In genomic region chr1:67162954-67163353, GRCh38 we compare ENCODE assay signal across 9 cellular contexts. TPM values are rescaled to one million over a fixed set of nuclear protein-coding genes. Genes with fewer than 3 reads are reported as not detected.
DNase-seq lines count a peak whose midpoint lies in the region; ATAC-seq, FAIRE-seq and TF ChIP-seq lines count a peak whose summit lies in the region.
"Had no signal": no experiment of that assay in that cellular context is flagged by ENCODE, and none has a peak within 500 bp of the region (broad histone marks: within the 10 kb centered on the region; RNA-seq: fewer than 3 reads in every experiment).

No MANE protein-coding gene starts in this region.

- peak; percentile 97 for ATAC-seq in PC-3
- no peak for ATAC-seq in GM21526 (IDR thresholded peaks at IDR 0.05; ENCODE audit: low FRiP score, unreplicated experiment)

- H3K79me2 ChIP-seq in GM23248 (ENCODE audit: insufficient read depth) (no peaks in the 10 kb centered on the region), PC-3 (ENCODE audit: low read length) (no peaks in the 10 kb centered on the region), endothelial cell of umbilical vein (ENCODE audit: control insufficient read depth, insufficient read depth, low read length) (no peaks in the 10 kb centered on the region)

- WGBS in GM23248 (ENCODE audit: low coverage in 1 of 2, low lambda C conversion rate in 2 of 2, missing lambda C conversion rate in 2 of 2), 2 experiments, result 58 to 67% methylated on average over 2 of the region's 2 CpGs
- WGBS in lower leg skin, 2 donors, result 75 to 85% methylated on average over 2 of the region's 2 CpGs

- H3K9me2 ChIP-seq in GM23248 (ENCODE audit: insufficient read depth), result no peaks in the 10 kb centered on the region
- no peaks in the 10 kb centered on the region for H3K9me2 ChIP-seq in PC-3 (replicated peaks; ENCODE audit: low read length)

- no peak overlapping the region for H3K27ac ChIP-seq in GM23248
- peak overlapping the region; percentile 92 for H3K27ac ChIP-seq in PC-3 (ENCODE audit: low read length)
- no peak overlapping the region for H3K27ac ChIP-seq in endothelial cell of umbilical vein (ENCODE audit: insufficient read depth, low read depth, low read length)
- H3K27ac ChIP-seq: prostate gland had no signal

- H3K4me2 ChIP-seq in GM23248 (ENCODE audit: unreplicated experiment) (no peak overlapping the region), PC-3 (ENCODE audit: low read length) (peak overlapping the region; percentile 72), endothelial cell of umbilical vein (ENCODE audit: insufficient read depth, low read length) (no peak overlapping the region)

- POLR2A ChIA-PET in PC-3 (lab: Charles Lee; ENCODE audit: unreplicated experiment), result no interaction called here
- POLR2A ChIA-PET in endothelial cell of umbilical vein (lab: Charles Lee), result no interaction called here

- no peak for TF ChIP-seq POLR2A in endothelial cell of umbilical vein (IDR thresholded peaks at IDR 0.05; ENCODE audit: low read depth, low read length)
- no peak for TF ChIP-seq POLR2A in lower leg skin (IDR thresholded peaks at IDR 0.05)

- DNase-seq in EL, result peak; percentile 47
- DNase-seq in GM23248, result peak; percentile 47
- peak; percentile 97 for DNase-seq in PC-3
- DNase-seq in endothelial cell of umbilical vein (ENCODE audit: low read depth, low spot score), result peak; percentile 11
- no peak for DNase-seq in lower leg skin (ENCODE audit: low spot score in 2 of 2)
- DNase-seq in NCI-H774 (lab: John Stamatoyannopoulos, UW), result no peak
- no peak for DNase-seq in NCI-H82 treated with DMSO at 0.1 percent for 48 hours (lab: John Stamatoyannopoulos, UW; ENCODE audit: unreplicated experiment)

- FAIRE-seq in endothelial cell of umbilical vein (lab: Jason Lieb, UNC), result peak; percentile 57

- no peak for TF ChIP-seq CTCF in PC-3 (conservative IDR thresholded peaks at IDR 0.05; ENCODE audit: low read depth, low read length)
- TF ChIP-seq CTCF in endothelial cell of umbilical vein (IDR thresholded peaks at IDR 0.05; ENCODE audit: extremely low read depth in 1 of 2, insufficient read depth in 1 of 2, low read depth in 1 of 2, low read length in 2 of 2), result no peak
- no peak for TF ChIP-seq CTCF in lower leg skin (IDR thresholded peaks at IDR 0.05)

- CTCF ChIA-PET in PC-3 (lab: Charles Lee) (interaction anchor here (0.6 to 1.9 kb wide), 4 partner anchors 14 to 744 kb away, joined by 3 to 30 read pairs (median 10); no protein-coding TSS in a partner anchor), endothelial cell of umbilical vein (lab: Charles Lee) (interaction anchor here (1.5 to 2.8 kb wide), 3 partner anchors 14 to 167 kb away, joined by 5 to 11 read pairs (median 8); no protein-coding TSS in a partner anchor)

- dilution Hi-C loops in endothelial cell of umbilical vein (cut with MboI; ENCODE audit: extremely low pct_ligation_motif_present, low sequenced_read_pairs), result no loop called here

- in situ Hi-C loops in GM23248 (cut with MboI), result no loop called here

- H3K9me3 ChIP-seq in GM23248 (ENCODE audit: low read depth), result no peaks in the 10 kb centered on the region
- H3K9me3 ChIP-seq in PC-3 (ENCODE audit: low read length), result no peaks in the 10 kb centered on the region
- H3K9me3 ChIP-seq in endothelial cell of umbilical vein (replicated peaks; ENCODE audit: control insufficient read depth, insufficient read depth, low read length), result no peaks in the 10 kb centered on the region
- H3K9me3 ChIP-seq: prostate gland had no signal

- H2AFZ ChIP-seq in GM23248 (no peak overlapping the region), PC-3 (ENCODE audit: low read length) (no peak overlapping the region), endothelial cell of umbilical vein (ENCODE audit: low read depth, low read length) (no peak overlapping the region)

- H3K4me3 ChIP-seq in GM23248, result no peak overlapping the region
- no peak overlapping the region for H3K4me3 ChIP-seq in PC-3 (ENCODE audit: low read length)
- H3K4me3 ChIP-seq in endothelial cell of umbilical vein (replicated peaks in 1 of 3; ENCODE audit: insufficient read depth in 1 of 3, low read depth in 1 of 3, low read length in 3 of 3), result no peak overlapping the region
- H3K4me3 ChIP-seq in lower leg skin (ENCODE audit: low read depth, poor library complexity, severe bottlenecking), result no peak overlapping the region
- H3K4me3 ChIP-seq: prostate gland had no signal

- no peak overlapping the region for H3K9ac ChIP-seq in GM23248
- 0 out of 2 replicates have a peak overlapping the region, but pooled peaks have one; percentile 33 for H3K9ac ChIP-seq in PC-3 (ENCODE audit: low read length)
- no peak overlapping the region for H3K9ac ChIP-seq in endothelial cell of umbilical vein (replicated peaks; ENCODE audit: extremely low read depth, insufficient read depth, low read length)

- H3F3A ChIP-seq in GM23248 (ENCODE audit: insufficient read depth) (no peaks in the 10 kb centered on the region), PC-3 (ENCODE audit: low read length, unreplicated experiment) (peaks cover 5% of the 10 kb centered on the region)

- no peaks in the 10 kb centered on the region for H3K9me1 ChIP-seq in endothelial cell of umbilical vein (replicated peaks; ENCODE audit: control insufficient read depth, extremely low read depth, insufficient read depth, low read length)

- BruUV-seq in PC-3 (replicated peaks; lab: Mats Ljungman, UMichigan) (no TSS peak), endothelial cell of umbilical vein (replicated peaks; lab: Mats Ljungman, UMichigan) (no TSS peak)

- H3K4me1 ChIP-seq in GM23248 (ENCODE audit: insufficient read depth) (no peaks in the 10 kb centered on the region), PC-3 (ENCODE audit: insufficient read depth, low read length) (peaks cover 16% of the 10 kb centered on the region), endothelial cell of umbilical vein (ENCODE audit: control insufficient read depth, extremely low read depth, insufficient read depth, low read length) (no peaks in the 10 kb centered on the region)
- H3K4me1 ChIP-seq: prostate gland had no signal

- H3K27me3 ChIP-seq in GM23248 (replicated peaks; ENCODE audit: insufficient read depth) (peaks cover 2% of the 10 kb centered on the region; the same call in 1 of the 2 replicates), PC-3 (ENCODE audit: low read length) (no peaks in the 10 kb centered on the region), endothelial cell of umbilical vein (ENCODE audit: control insufficient read depth in 2 of 2, insufficient read depth in 2 of 2, low read length in 2 of 2) (peaks cover 0 to 2% of the 10 kb centered on the region in 2 experiments)

- intact Hi-C loops in PC-3 (cut with micrococcal nuclease), result loop anchor here (1.0 kb wide), 1 partner anchor 27 kb away; no protein-coding TSS in a partner anchor
- intact Hi-C loops in endothelial cell of umbilical vein (cut with micrococcal nuclease), result no loop called here
- intact Hi-C loops in lower leg skin (cut with DNase I; ENCODE audit: low total_unique reads), result no loop called here

- H3K36me3 ChIP-seq in GM23248 (ENCODE audit: low read depth) (no peaks in the 10 kb centered on the region), PC-3 (ENCODE audit: low read depth, low read length) (no peaks in the 10 kb centered on the region), endothelial cell of umbilical vein (ENCODE audit: control insufficient read depth in 2 of 2, extremely low read depth in 1 of 2, insufficient read depth in 2 of 2, low read length in 2 of 2) (no peaks in the 10 kb centered on the region)
- H3K36me3 ChIP-seq: prostate gland had no signal

- H4K20me1 ChIP-seq in GM23248 (ENCODE audit: insufficient read depth) (no peaks in the 10 kb centered on the region), PC-3 (ENCODE audit: low read length) (no peaks in the 10 kb centered on the region), endothelial cell of umbilical vein (replicated peaks; ENCODE audit: control insufficient read depth, extremely low read depth, insufficient read depth, low read length) (no peaks in the 10 kb centered on the region)

TF ChIP-seq in endothelial cell of umbilical vein, 7 proteins besides CTCF, POLR2A, EP300 and RAD21 (continues in another document):
- peak; percentile 17 for TF ChIP-seq FOS (IDR thresholded peaks at IDR 0.05; ENCODE audit: borderline replicate concordance, insufficient read depth, low read length)
- TF ChIP-seq POLR2AphosphoS5 (IDR thresholded peaks at IDR 0.05; ENCODE audit: insufficient read depth, low read depth, low read length), result no peak
- TF ChIP-seq JUN (IDR thresholded peaks at IDR 0.05; ENCODE audit: borderline replicate concordance, insufficient read depth, insufficient read length, low read depth), result no peak
- TF ChIP-seq EZH2 (IDR thresholded peaks at IDR 0.05; ENCODE audit: borderline replicate concordance, low read depth, low read length, severe bottlenecking), result no peak
- TF ChIP-seq MYC (IDR thresholded peaks at IDR 0.05; ENCODE audit: low read depth, low read length), result no peak

RNA-seq across cellular contexts. Expression of gene IL23R, which starts 3.3 kb away (rescaled TPM):
- not detected in 2 replicates for total RNA-seq in GM23248 (2014; rRNA removed; shearing (Covaris generic))
- polyA plus RNA-seq in GM23248 (2016; fragmentation: Nextera tagmentation; extraction: Ambion mirVana) (not detected in 2 replicates), endothelial cell of umbilical vein (not detected in 2 replicates)
- total RNA-seq in PC-3 (2014; rRNA removed) (not detected in 2 replicates), endothelial cell of umbilical vein (not detected in 2 replicates), lower leg skin (not detected)
- polyA plus RNA-seq in endothelial cell of umbilical vein (2011; cell fraction: cytosol; rRNA removed), result not detected in 2 replicates
- polyA plus RNA-seq in endothelial cell of umbilical vein (2011; cell fraction: nucleus; rRNA removed), result not detected in 2 replicates
- not detected in 2 replicates for polyA plus RNA-seq in endothelial cell of umbilical vein (2012)
- not detected in 2 replicates for polyA minus RNA-seq in endothelial cell of umbilical vein
- not detected for polyA minus RNA-seq in endothelial cell of umbilical vein (2011; cell fraction: cytosol; rRNA and poly(A)+ RNA removed)
- polyA minus RNA-seq in endothelial cell of umbilical vein (2011; cell fraction: nucleus; rRNA and poly(A)+ RNA removed), result not detected in 2 replicates

RNA-seq across cellular contexts. Expression of gene C1orf141, which starts 28.2 kb away (rescaled TPM):
- total RNA-seq in GM23248 (2014; rRNA removed; shearing (Covaris generic)), result not detected in 2 replicates
- polyA plus RNA-seq in GM23248 (2016; fragmentation: Nextera tagmentation; extraction: Ambion mirVana), result not detected in 2 replicates
- total RNA-seq in PC-3 (2014; rRNA removed), result not detected in 2 replicates
- total RNA-seq in endothelial cell of umbilical vein, result not detected in 2 replicates
- not detected in 2 replicates for polyA plus RNA-seq in endothelial cell of umbilical vein
- polyA plus RNA-seq in endothelial cell of umbilical vein (2011; cell fraction: cytosol; rRNA removed), result not detected in 2 replicates
- not detected in 2 replicates for polyA plus RNA-seq in endothelial cell of umbilical vein (2011; cell fraction: nucleus; rRNA removed)
- not detected in 2 replicates for polyA plus RNA-seq in endothelial cell of umbilical vein (2012)
- not detected in 2 replicates for polyA minus RNA-seq in endothelial cell of umbilical vein
- polyA minus RNA-seq in endothelial cell of umbilical vein (2011; cell fraction: cytosol; rRNA and poly(A)+ RNA removed), result not detected
- polyA minus RNA-seq in endothelial cell of umbilical vein (2011; cell fraction: nucleus; rRNA and poly(A)+ RNA removed), result not detected in 2 replicates
- not detected for total RNA-seq in lower leg skin

Comparison
In these comparisons a context has a peak if more than half of its experiments do, and no peak if none do; other contexts are left out.
1. DNase-seq: peak in EL (single experiment), GM23248 (single experiment), PC-3 (single experiment) and endothelial cell of umbilical vein (single experiment); none in lower leg skin (0 of 2), NCI-H774 (single experiment) and NCI-H82 treated with DMSO at 0.1 percent for 48 hours (single experiment).